ENCODE assay signal across 11 cellular contexts in the genomic region with DNA sequence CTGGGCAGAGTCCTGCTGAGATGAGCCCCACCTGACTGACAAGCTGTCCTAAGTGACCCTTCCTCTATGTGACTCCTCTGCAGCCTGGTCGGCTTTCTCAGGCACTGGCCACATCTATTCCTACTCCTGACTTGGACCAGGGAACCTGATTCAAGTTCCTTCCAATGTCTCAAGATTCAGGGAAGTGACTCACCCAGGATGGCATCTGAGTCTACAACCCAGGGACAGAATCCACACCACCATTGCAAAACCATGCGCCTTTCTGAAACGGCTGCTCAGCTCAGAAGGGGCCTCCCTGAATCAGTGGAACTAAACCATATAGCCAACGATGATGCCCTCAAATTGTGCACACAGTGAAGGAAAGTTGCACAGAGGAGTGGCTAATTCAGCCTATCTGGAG.
DNase-seq lines count a peak whose midpoint lies in the region; ATAC-seq and TF ChIP-seq lines count a peak whose summit lies in the region.
"Had no signal": no experiment of that assay in that cellular context is flagged by ENCODE, and none has a peak within 500 bp of the region (broad histone marks: within the 10 kb centered on the region; RNA-seq: fewer than 3 reads in every experiment).

No MANE protein-coding gene starts in this region.

- ATAC-seq in GM18870 (IDR thresholded peaks at IDR 0.05; ENCODE audit: unreplicated experiment) (no peak), GM18867 (IDR thresholded peaks at IDR 0.05; ENCODE audit: unreplicated experiment) (no peak)

- no peak overlapping the region for H3K4me3 ChIP-seq in skeletal muscle cell (ENCODE audit: low read depth, low read length)
- H3K4me3 ChIP-seq: heart right ventricle had no signal

- peak overlapping the region; percentile 31; the same call in 1 of the 2 replicates for H3K27ac ChIP-seq in RWPE1

- peak; percentile 40 for DNase-seq in HCEC 1CT
- DNase-seq in RWPE1 (ENCODE audit: low spot score) = peak; percentile 85
- peak; percentile 77 for DNase-seq in fibroblast of gingiva (ENCODE audit: low read depth)
- peak; percentile 32 for DNase-seq in skeletal muscle cell (ENCODE audit: low read depth)
- no peak for DNase-seq in HUDEP-2 (lab: John Stamatoyannopoulos, UW; ENCODE audit: unreplicated experiment in 76 of 76)
- no peak for DNase-seq in NCI-H524 (lab: John Stamatoyannopoulos, UW)
- DNase-seq: activated CD8-positive, alpha-beta memory T cell treated with anti-CD3 and anti-CD28 coated beads for 24 hours; heart right ventricle; T-helper 1 cell had no signal

- CTCF ChIA-PET in RWPE1 (lab: Yijun Ruan, JAX) = interaction anchor here (0.7 kb wide), 1 partner anchor 120 kb away, joined by 3 read pairs; no protein-coding TSS in a partner anchor

- POLR2A ChIA-PET in RWPE1 (lab: Yijun Ruan, JAX; ENCODE audit: low non-redundant PET) = no interaction called here

- TF ChIP-seq CTCF in RWPE1 (conservative IDR thresholded peaks at IDR 0.05; ENCODE audit: low read depth) = no peak

Comparison
In these comparisons a context has a peak if more than half of its experiments do, and no peak if none do; other contexts are left out.
1. DNase-seq: peak in HCEC 1CT (single experiment), RWPE1 (single experiment), fibroblast of gingiva (single experiment) and skeletal muscle cell (single experiment); none in HUDEP-2 (0 of 76) and NCI-H524 (0 of 2).